In the genomic region with DNA sequence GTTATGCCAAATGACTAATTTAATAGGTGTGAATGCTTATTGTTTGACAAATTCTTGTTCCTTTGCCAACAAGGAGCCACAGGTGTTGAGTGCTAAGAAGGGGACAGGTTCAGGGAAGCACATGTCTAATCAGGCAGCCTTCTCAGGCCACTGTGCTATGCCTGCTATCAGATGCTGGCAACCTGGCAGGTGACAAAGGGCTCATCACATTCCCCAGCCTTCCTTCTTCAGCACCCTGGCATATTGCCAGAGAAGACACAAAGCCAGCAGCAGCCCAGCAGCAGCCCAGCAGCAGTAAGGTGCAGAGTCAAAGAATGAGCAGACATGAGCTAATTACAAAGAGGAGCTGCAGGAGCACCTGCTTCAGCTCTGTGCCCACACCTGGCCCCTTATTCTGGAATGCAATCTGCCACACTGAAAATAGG, we compare ENCODE assay signal across 16 cellular contexts.
DNase-seq lines count a peak whose midpoint lies in the region; ATAC-seq and TF ChIP-seq lines count a peak whose summit lies in the region.
"Had no signal": no experiment of that assay in that cellular context is flagged by ENCODE, and none has a peak within 500 bp of the region (broad histone marks: within the 10 kb centered on the region; RNA-seq: fewer than 3 reads in every experiment).

No MANE protein-coding gene starts in this region.

- intact Hi-C loops in CD8-positive, alpha-beta T cell (cut with DNase I, micrococcal nuclease): no loop called here

- no peak overlapping the region for H3K27ac Mint-ChIP-seq in CD8-positive, alpha-beta T cell
- H3K27ac Mint-ChIP-seq: progenitor cell of endocrine pancreas had no signal

- TF ChIP-seq CTCF in foreskin keratinocyte (conservative IDR thresholded peaks at IDR 0.05): no peak
- TF ChIP-seq CTCF in CD8-positive, alpha-beta T cell (IDR thresholded peaks at IDR 0.05): no peak

- no peaks in the 10 kb centered on the region for H3K27me3 Mint-ChIP-seq in CD8-positive, alpha-beta T cell (ENCODE audit: low read depth)
- H3K27me3 Mint-ChIP-seq: progenitor cell of endocrine pancreas had no signal

- H3K4me1 Mint-ChIP-seq in CD8-positive, alpha-beta T cell (ENCODE audit: low read depth): no peaks in the 10 kb centered on the region

- ATAC-seq in foreskin keratinocyte (peak; percentile 95), GM21528 (IDR thresholded peaks at IDR 0.05; ENCODE audit: low FRiP score, unreplicated experiment) (no peak)
- no peak for ATAC-seq in CD8-positive, alpha-beta T cell
- ATAC-seq: body of pancreas, left colon had no signal

- CTCF ChIA-PET in CD8-positive, alpha-beta T cell (lab: Charles Lee): no interaction called here

- H3K36me3 Mint-ChIP-seq in CD8-positive, alpha-beta T cell: no peaks in the 10 kb centered on the region

- no peak overlapping the region for H3K27ac ChIP-seq in foreskin keratinocyte
- H3K27ac ChIP-seq in CD8-positive, alpha-beta T cell (ENCODE audit: low read depth, low read length): no peak overlapping the region
- H3K27ac ChIP-seq: body of pancreas, upper lobe of left lung had no signal

- peaks cover 11% of the 10 kb centered on the region for H3K27me3 ChIP-seq in foreskin keratinocyte
- H3K27me3 ChIP-seq in CD8-positive, alpha-beta T cell (ENCODE audit: insufficient read depth, low read length): no peaks in the 10 kb centered on the region
- H3K27me3 ChIP-seq: body of pancreas, upper lobe of left lung had no signal

- peaks cover 10% of the 10 kb centered on the region for H3K9me3 Mint-ChIP-seq in CD8-positive, alpha-beta T cell

- no peaks in the 10 kb centered on the region for H3K36me3 ChIP-seq in CD8-positive, alpha-beta T cell (ENCODE audit: insufficient read depth, low read length)
- H3K36me3 ChIP-seq: upper lobe of left lung had no signal

- peaks cover 9% of the 10 kb centered on the region for H3K4me1 ChIP-seq in foreskin keratinocyte
- H3K4me1 ChIP-seq in CD8-positive, alpha-beta T cell (ENCODE audit: insufficient read depth, low read length): no peaks in the 10 kb centered on the region
- H3K4me1 ChIP-seq: body of pancreas, upper lobe of left lung had no signal

- no peaks in the 10 kb centered on the region for H3K9me3 ChIP-seq in CD8-positive, alpha-beta T cell (ENCODE audit: low read length)
- H3K9me3 ChIP-seq: body of pancreas, upper lobe of left lung had no signal

- POLR2A ChIA-PET in CD8-positive, alpha-beta T cell (lab: Charles Lee): no interaction called here

- no peak overlapping the region for H3K4me3 ChIP-seq in CD8-positive, alpha-beta T cell (ENCODE audit: low read depth, low read length)
- H3K4me3 ChIP-seq: body of pancreas, upper lobe of left lung had no signal

- H3K4me3 Mint-ChIP-seq in CD8-positive, alpha-beta T cell: no peak overlapping the region

- DNase-seq in DMS153 (lab: John Stamatoyannopoulos, UW): peak; percentile 3
- DNase-seq in NCI-H146 treated with DMSO at 0.1 percent for 48 hours (lab: John Stamatoyannopoulos, UW; ENCODE audit: unreplicated experiment): peak; percentile 22
- peak; percentile 17 for DNase-seq in NCI-H774 (lab: John Stamatoyannopoulos, UW)
- DNase-seq in foreskin keratinocyte: peak; percentile 67 to 87
- no peak for DNase-seq in CD8-positive, alpha-beta T cell
- no peak for DNase-seq in NCI-H1092 (lab: John Stamatoyannopoulos, UW)
- no peak for DNase-seq in activated effector memory CD4-positive, alpha-beta T cell treated with anti-CD3 and anti-CD28 coated beads, Interleukin-2, amount 50 U/mL, for 16 hours
- DNase-seq: activated naive CD4-positive, alpha-beta T cell; DMS79 treated with DMSO at 0.1 percent for 48 hours; left colon; NCI-H1694 treated with DMSO at 0.1 percent for 48 hours; stimulated activated CD4-positive, alpha-beta T cell treated with anti-CD3 and anti-CD28 coated beads, Interleukin-1b, Interleukin-23, amount 100 ng/mL, for 48 hours; upper lobe of left lung had no signal

Comparison
In these comparisons a context has a peak if more than half of its experiments do, and no peak if none do; other contexts are left out.
1. DNase-seq: peak in DMS153 (single experiment), NCI-H146 treated with DMSO at 0.1 percent for 48 hours (single experiment), NCI-H774 (single experiment) and foreskin keratinocyte (2 of 2); none in CD8-positive, alpha-beta T cell (0 of 7), NCI-H1092 (single experiment) and activated effector memory CD4-positive, alpha-beta T cell treated with anti-CD3 and anti-CD28 coated beads, Interleukin-2, amount 50 U/mL, for 16 hours (single experiment).